1 cellular context compared by ENCODE assay signal in the genomic region with DNA sequence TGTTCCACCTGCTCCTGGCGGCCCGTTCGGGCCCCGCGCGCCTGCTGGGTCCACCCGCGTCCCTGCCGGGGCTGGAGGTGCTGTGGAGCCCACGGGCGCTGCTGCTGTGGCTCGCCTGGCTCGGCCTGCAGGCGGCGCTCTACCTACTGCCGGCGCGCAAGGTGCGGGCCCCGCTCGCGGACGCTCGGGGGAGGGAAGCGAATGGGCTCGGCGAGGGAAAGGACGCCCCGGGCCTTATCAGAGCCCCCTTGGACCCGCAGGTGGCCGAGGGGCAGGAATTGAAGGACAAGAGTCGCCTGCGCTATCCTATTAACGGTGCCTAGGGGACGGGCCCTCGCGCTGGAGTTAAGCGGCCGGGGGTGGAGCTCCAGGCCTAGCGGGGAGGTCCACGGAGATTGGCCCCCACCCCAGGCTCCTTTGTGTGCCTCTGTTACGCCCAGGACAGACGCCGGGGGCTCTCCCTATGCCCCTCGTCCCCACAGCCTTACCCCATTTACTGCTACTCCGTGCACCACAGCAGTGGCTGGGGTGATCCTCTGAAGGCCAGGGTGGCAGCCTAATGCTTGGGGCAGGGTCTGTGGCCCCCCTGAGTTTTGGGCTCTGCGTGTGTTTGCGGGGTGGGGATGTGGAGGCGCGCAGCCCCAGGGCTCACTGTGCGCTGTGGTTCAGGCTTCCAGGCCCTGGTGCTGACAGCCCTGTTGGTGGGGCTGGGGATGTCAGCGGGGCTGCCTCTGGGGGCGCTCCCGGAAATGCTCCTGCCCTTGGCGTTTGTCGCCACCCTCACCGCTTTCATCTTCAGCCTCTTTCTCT.
TF ChIP-seq lines count a peak whose summit lies in the region.

No MANE protein-coding gene starts in this region.

TF ChIP-seq in HepG2, 621 proteins besides CTCF, POLR2A, EP300 and RAD21 (continued from another document and continues in another):
- TF ChIP-seq, protein P1, sequence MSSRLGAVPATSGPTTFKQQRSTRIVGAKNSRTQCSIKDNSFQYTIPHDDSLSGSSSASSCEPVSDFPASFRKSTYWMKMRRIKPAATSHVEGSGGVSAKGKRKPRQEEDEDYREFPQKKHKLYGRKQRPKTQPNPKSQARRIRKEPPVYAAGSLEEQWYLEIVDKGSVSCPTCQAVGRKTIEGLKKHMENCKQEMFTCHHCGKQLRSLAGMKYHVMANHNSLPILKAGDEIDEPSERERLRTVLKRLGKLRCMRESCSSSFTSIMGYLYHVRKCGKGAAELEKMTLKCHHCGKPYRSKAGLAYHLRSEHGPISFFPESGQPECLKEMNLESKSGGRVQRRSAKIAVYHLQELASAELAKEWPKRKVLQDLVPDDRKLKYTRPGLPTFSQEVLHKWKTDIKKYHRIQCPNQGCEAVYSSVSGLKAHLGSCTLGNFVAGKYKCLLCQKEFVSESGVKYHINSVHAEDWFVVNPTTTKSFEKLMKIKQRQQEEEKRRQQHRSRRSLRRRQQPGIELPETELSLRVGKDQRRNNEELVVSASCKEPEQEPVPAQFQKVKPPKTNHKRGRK (CRISPR knock-in tag; IDR thresholded peaks at IDR 0.05), result no peak
- no peak for TF ChIP-seq DNMT1 (CRISPR knock-in tag; IDR thresholded peaks at IDR 0.05)
- no peak for TF ChIP-seq ZNF33A (CRISPR knock-in tag; IDR thresholded peaks at IDR 0.05; ENCODE audit: borderline replicate concordance)
- TF ChIP-seq ZNF326 (CRISPR knock-in tag; IDR thresholded peaks at IDR 0.05; ENCODE audit: borderline replicate concordance), result no peak
- no peak for TF ChIP-seq FIP1L1 (IDR thresholded peaks at IDR 0.05; ENCODE audit: borderline replicate concordance, insufficient read depth, low read depth, low read length)
- no peak for TF ChIP-seq SIX1 (CRISPR knock-in tag; IDR thresholded peaks at IDR 0.05; ENCODE audit: borderline replicate concordance)
- TF ChIP-seq, protein P2, sequence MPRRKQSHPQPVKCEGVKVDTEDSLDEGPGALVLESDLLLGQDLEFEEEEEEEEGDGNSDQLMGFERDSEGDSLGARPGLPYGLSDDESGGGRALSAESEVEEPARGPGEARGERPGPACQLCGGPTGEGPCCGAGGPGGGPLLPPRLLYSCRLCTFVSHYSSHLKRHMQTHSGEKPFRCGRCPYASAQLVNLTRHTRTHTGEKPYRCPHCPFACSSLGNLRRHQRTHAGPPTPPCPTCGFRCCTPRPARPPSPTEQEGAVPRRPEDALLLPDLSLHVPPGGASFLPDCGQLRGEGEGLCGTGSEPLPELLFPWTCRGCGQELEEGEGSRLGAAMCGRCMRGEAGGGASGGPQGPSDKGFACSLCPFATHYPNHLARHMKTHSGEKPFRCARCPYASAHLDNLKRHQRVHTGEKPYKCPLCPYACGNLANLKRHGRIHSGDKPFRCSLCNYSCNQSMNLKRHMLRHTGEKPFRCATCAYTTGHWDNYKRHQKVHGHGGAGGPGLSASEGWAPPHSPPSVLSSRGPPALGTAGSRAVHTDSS (CRISPR knock-in tag; conservative IDR thresholded peaks at IDR 0.05), result no peak
- TF ChIP-seq PCBP2 (optimal IDR thresholded peaks at IDR 0.05; ENCODE audit: low read depth, low read length, poor library complexity, severe bottlenecking), result no peak
- TF ChIP-seq SP1 (IDR thresholded peaks at IDR 0.05), result no peak
- no peak; the same call in 1 of the 2 replicates for TF ChIP-seq SP1 (CRISPR knock-in tag; IDR thresholded peaks at IDR 0.05)
- TF ChIP-seq, protein P3, sequence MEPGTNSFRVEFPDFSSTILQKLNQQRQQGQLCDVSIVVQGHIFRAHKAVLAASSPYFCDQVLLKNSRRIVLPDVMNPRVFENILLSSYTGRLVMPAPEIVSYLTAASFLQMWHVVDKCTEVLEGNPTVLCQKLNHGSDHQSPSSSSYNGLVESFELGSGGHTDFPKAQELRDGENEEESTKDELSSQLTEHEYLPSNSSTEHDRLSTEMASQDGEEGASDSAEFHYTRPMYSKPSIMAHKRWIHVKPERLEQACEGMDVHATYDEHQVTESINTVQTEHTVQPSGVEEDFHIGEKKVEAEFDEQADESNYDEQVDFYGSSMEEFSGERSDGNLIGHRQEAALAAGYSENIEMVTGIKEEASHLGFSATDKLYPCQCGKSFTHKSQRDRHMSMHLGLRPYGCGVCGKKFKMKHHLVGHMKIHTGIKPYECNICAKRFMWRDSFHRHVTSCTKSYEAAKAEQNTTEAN (CRISPR knock-in tag; conservative IDR thresholded peaks at IDR 0.05), result no peak
- TF ChIP-seq PHF8 (CRISPR knock-in tag; IDR thresholded peaks at IDR 0.05), result peak; percentile 63
- no peak for TF ChIP-seq ZNF530 (CRISPR knock-in tag; IDR thresholded peaks at IDR 0.05; ENCODE audit: low read depth)
- TF ChIP-seq MTF2 (CRISPR knock-in tag; IDR thresholded peaks at IDR 0.05; ENCODE audit: borderline replicate concordance), result no peak
- no peak for TF ChIP-seq ZKSCAN5 (CRISPR knock-in tag; IDR thresholded peaks at IDR 0.05)
- TF ChIP-seq, protein P4, sequence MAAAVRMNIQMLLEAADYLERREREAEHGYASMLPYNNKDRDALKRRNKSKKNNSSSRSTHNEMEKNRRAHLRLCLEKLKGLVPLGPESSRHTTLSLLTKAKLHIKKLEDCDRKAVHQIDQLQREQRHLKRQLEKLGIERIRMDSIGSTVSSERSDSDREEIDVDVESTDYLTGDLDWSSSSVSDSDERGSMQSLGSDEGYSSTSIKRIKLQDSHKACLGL (CRISPR knock-in tag; IDR thresholded peaks at IDR 0.05), result peak; percentile 41; the same call in 1 of the 2 replicates
- TF ChIP-seq, protein P5, sequence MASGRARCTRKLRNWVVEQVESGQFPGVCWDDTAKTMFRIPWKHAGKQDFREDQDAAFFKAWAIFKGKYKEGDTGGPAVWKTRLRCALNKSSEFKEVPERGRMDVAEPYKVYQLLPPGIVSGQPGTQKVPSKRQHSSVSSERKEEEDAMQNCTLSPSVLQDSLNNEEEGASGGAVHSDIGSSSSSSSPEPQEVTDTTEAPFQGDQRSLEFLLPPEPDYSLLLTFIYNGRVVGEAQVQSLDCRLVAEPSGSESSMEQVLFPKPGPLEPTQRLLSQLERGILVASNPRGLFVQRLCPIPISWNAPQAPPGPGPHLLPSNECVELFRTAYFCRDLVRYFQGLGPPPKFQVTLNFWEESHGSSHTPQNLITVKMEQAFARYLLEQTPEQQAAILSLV (CRISPR knock-in tag; IDR thresholded peaks at IDR 0.05; ENCODE audit: borderline replicate concordance), result no peak
- TF ChIP-seq ZNF766 (CRISPR knock-in tag; IDR thresholded peaks at IDR 0.05; ENCODE audit: borderline replicate concordance), result no peak
- peak; percentile 75 for TF ChIP-seq ZNF777 (CRISPR knock-in tag; IDR thresholded peaks at IDR 0.05)
- TF ChIP-seq HNF4A (CRISPR knock-in tag; IDR thresholded peaks at IDR 0.05), result no peak
- TF ChIP-seq, protein P6, sequence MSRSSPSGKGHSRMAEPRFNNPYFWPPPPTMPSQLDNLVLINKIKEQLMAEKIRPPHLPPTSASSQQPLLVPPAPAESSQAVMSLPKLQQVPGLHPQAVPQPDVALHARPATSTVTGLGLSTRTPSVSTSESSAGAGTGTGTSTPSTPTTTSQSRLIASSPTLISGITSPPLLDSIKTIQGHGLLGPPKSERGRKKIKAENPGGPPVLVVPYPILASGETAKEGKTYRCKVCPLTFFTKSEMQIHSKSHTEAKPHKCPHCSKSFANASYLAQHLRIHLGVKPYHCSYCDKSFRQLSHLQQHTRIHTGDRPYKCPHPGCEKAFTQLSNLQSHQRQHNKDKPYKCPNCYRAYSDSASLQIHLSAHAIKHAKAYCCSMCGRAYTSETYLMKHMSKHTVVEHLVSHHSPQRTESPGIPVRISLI (CRISPR knock-in tag; IDR thresholded peaks at IDR 0.05; ENCODE audit: borderline replicate concordance), result no peak
- no peak for TF ChIP-seq XRCC5 (optimal IDR thresholded peaks at IDR 0.05; ENCODE audit: low read length)
- no peak for TF ChIP-seq FOXK2 (IDR thresholded peaks at IDR 0.05)
- TF ChIP-seq MATR3 (CRISPR knock-in tag; IDR thresholded peaks at IDR 0.05), result no peak
- TF ChIP-seq MAFG (CRISPR knock-in tag; IDR thresholded peaks at IDR 0.05), result no peak
- TF ChIP-seq, protein P7, sequence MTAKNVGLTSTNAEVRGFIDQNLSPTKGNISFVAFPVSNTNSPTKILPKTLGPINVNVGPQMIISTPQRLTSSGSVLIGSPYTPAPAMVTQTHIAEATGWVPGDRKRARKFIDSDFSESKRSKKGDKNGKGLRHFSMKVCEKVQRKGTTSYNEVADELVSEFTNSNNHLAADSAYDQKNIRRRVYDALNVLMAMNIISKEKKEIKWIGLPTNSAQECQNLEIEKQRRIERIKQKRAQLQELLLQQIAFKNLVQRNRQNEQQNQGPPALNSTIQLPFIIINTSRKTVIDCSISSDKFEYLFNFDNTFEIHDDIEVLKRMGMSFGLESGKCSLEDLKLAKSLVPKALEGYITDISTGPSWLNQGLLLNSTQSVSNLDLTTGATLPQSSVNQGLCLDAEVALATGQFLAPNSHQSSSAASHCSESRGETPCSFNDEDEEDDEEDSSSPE (CRISPR knock-in tag; IDR thresholded peaks at IDR 0.05), result peak; percentile 57; the same call in 1 of the 2 replicates
- TF ChIP-seq SP4 (CRISPR knock-in tag; IDR thresholded peaks at IDR 0.05), result peak; percentile 54
- TF ChIP-seq SYNCRIP (IDR thresholded peaks at IDR 0.05; ENCODE audit: insufficient read depth, low read depth, low read length), result no peak
- no peak for TF ChIP-seq JARID2 (CRISPR knock-in tag; IDR thresholded peaks at IDR 0.05; ENCODE audit: insufficient replicate concordance)
- TF ChIP-seq SOX5 (CRISPR knock-in tag; IDR thresholded peaks at IDR 0.05; ENCODE audit: borderline replicate concordance), result no peak
- no peak for TF ChIP-seq CBX1 (IDR thresholded peaks at IDR 0.05; ENCODE audit: low read depth)
- TF ChIP-seq ZC3H4 (CRISPR knock-in tag; IDR thresholded peaks at IDR 0.05; ENCODE audit: borderline replicate concordance), result no peak
- TF ChIP-seq, protein P8, sequence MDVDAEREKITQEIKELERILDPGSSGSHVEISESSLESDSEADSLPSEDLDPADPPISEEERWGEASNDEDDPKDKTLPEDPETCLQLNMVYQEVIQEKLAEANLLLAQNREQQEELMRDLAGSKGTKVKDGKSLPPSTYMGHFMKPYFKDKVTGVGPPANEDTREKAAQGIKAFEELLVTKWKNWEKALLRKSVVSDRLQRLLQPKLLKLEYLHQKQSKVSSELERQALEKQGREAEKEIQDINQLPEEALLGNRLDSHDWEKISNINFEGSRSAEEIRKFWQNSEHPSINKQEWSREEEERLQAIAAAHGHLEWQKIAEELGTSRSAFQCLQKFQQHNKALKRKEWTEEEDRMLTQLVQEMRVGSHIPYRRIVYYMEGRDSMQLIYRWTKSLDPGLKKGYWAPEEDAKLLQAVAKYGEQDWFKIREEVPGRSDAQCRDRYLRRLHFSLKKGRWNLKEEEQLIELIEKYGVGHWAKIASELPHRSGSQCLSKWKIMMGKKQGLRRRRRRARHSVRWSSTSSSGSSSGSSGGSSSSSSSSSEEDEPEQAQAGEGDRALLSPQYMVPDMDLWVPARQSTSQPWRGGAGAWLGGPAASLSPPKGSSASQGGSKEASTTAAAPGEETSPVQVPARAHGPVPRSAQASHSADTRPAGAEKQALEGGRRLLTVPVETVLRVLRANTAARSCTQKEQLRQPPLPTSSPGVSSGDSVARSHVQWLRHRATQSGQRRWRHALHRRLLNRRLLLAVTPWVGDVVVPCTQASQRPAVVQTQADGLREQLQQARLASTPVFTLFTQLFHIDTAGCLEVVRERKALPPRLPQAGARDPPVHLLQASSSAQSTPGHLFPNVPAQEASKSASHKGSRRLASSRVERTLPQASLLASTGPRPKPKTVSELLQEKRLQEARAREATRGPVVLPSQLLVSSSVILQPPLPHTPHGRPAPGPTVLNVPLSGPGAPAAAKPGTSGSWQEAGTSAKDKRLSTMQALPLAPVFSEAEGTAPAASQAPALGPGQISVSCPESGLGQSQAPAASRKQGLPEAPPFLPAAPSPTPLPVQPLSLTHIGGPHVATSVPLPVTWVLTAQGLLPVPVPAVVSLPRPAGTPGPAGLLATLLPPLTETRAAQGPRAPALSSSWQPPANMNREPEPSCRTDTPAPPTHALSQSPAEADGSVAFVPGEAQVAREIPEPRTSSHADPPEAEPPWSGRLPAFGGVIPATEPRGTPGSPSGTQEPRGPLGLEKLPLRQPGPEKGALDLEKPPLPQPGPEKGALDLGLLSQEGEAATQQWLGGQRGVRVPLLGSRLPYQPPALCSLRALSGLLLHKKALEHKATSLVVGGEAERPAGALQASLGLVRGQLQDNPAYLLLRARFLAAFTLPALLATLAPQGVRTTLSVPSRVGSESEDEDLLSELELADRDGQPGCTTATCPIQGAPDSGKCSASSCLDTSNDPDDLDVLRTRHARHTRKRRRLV (CRISPR knock-in tag; IDR thresholded peaks at IDR 0.05), result no peak
- TF ChIP-seq ZBTB1 (CRISPR knock-in tag; IDR thresholded peaks at IDR 0.05; ENCODE audit: borderline replicate concordance), result no peak
- no peak for TF ChIP-seq ASH2L (IDR thresholded peaks at IDR 0.05; ENCODE audit: insufficient read length, low read depth, low read length)
- TF ChIP-seq MAFK (conservative IDR thresholded peaks at IDR 0.05 in 1 of 2, IDR thresholded peaks at IDR 0.05 in 1 of 2; ENCODE audit: low read length in 2 of 2), result no peak
- TF ChIP-seq TBX2 (CRISPR knock-in tag; IDR thresholded peaks at IDR 0.05; ENCODE audit: borderline replicate concordance), result peak; percentile 46; the same call in 1 of the 2 replicates
- TF ChIP-seq ATF7 (IDR thresholded peaks at IDR 0.05), result no peak
- TF ChIP-seq ATF7 (CRISPR knock-in tag; IDR thresholded peaks at IDR 0.05), result no peak
- peak; percentile 77 for TF ChIP-seq HDAC1 (CRISPR knock-in tag; IDR thresholded peaks at IDR 0.05)
- no peak for TF ChIP-seq TBP (CRISPR knock-in tag; IDR thresholded peaks at IDR 0.05)
- TF ChIP-seq TAF1 (CRISPR knock-in tag; IDR thresholded peaks at IDR 0.05), result peak; percentile 37
- no peak for TF ChIP-seq ZNF564 (CRISPR knock-in tag; IDR thresholded peaks at IDR 0.05)
- TF ChIP-seq, protein P9, sequence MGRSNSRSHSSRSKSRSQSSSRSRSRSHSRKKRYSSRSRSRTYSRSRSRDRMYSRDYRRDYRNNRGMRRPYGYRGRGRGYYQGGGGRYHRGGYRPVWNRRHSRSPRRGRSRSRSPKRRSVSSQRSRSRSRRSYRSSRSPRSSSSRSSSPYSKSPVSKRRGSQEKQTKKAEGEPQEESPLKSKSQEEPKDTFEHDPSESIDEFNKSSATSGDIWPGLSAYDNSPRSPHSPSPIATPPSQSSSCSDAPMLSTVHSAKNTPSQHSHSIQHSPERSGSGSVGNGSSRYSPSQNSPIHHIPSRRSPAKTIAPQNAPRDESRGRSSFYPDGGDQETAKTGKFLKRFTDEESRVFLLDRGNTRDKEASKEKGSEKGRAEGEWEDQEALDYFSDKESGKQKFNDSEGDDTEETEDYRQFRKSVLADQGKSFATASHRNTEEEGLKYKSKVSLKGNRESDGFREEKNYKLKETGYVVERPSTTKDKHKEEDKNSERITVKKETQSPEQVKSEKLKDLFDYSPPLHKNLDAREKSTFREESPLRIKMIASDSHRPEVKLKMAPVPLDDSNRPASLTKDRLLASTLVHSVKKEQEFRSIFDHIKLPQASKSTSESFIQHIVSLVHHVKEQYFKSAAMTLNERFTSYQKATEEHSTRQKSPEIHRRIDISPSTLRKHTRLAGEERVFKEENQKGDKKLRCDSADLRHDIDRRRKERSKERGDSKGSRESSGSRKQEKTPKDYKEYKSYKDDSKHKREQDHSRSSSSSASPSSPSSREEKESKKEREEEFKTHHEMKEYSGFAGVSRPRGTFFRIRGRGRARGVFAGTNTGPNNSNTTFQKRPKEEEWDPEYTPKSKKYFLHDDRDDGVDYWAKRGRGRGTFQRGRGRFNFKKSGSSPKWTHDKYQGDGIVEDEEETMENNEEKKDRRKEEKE (IDR thresholded peaks at IDR 0.05), result no peak
- no peak for TF ChIP-seq CENPX (CRISPR knock-in tag; IDR thresholded peaks at IDR 0.05)
- no peak for TF ChIP-seq RXRB (CRISPR knock-in tag; IDR thresholded peaks at IDR 0.05; ENCODE audit: borderline replicate concordance)
- no peak for TF ChIP-seq ZNF260 (CRISPR knock-in tag; IDR thresholded peaks at IDR 0.05; ENCODE audit: borderline replicate concordance, low read depth)
- TF ChIP-seq ZNF670 (CRISPR knock-in tag; IDR thresholded peaks at IDR 0.05; ENCODE audit: borderline replicate concordance), result no peak
- no peak for TF ChIP-seq NR2F1 (CRISPR knock-in tag; IDR thresholded peaks at IDR 0.05)
- TF ChIP-seq ZNF83 (CRISPR knock-in tag; IDR thresholded peaks at IDR 0.05; ENCODE audit: borderline replicate concordance), result no peak
